ENCODE assay signal across 9 cellular contexts in the genomic region with DNA sequence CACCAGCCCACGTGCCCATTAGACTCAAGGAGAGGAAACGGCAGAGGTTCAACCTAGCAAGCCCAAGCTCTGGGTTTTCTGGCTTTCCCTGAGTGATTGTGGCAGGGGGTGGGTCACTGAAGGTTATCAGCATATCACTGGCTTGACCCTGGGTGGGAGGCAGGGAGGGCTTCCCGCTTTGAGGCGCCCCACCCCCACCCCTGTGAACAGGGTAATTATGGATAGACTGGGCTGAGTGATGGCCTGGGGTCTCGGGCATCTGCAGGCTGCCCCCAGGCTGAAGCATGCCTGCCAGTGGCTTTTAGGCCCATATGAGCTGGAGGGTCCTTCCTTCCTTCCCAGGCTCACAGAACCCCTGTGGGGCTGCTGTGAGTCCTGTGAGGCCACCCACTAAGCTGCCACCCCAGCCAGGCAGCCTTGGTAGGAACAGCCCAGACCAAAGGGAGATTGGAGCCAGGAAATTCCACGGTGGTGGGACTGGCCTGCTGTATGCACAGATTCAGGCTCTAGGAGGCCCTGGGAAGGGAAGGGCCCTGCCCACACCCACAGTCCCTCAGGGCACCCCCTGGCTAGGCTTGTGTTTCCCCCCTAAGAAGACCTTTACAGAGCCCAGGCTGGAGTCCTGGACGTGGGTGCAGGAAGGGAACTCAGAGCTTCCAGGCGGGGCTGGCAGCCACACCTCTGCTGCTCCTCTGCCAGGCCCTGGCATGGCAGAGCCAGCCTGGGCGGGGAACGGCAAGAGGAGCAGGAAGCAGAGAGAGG. TPM values are rescaled to one million over a fixed set of nuclear protein-coding genes. Genes with fewer than 3 reads are reported as not detected.
DNase-seq lines count a peak whose midpoint lies in the region; ATAC-seq and TF ChIP-seq lines count a peak whose summit lies in the region.
"Had no signal": no experiment of that assay in that cellular context is flagged by ENCODE, and none has a peak within 500 bp of the region (broad histone marks: within the 10 kb centered on the region; RNA-seq: fewer than 3 reads in every experiment).

No MANE protein-coding gene starts in this region.

- H3K4me1 Mint-ChIP-seq in GM23338, result no peaks in the 10 kb centered on the region
- H3K4me1 Mint-ChIP-seq: brain had no signal

- no peaks in the 10 kb centered on the region for H3K79me2 ChIP-seq in GM23338 (replicated peaks; ENCODE audit: insufficient read depth)

- no peak overlapping the region for H3K4me3 ChIP-seq in GM23338
- H3K4me3 ChIP-seq in SJCRH30, result no peak overlapping the region
- no peak overlapping the region for H3K4me3 ChIP-seq in gastroesophageal sphincter

- WGBS in gastroesophageal sphincter (ENCODE audit: low coverage in 1 of 2), 2 donors, result 51 to 75% methylated on average over 4 to 5 of the region's 10 CpGs

- DNase-seq in GM23338 (ENCODE audit: low spot score) (no peak), SJCRH30 (peak; percentile 62 to 65), renal cortical epithelial cell (ENCODE audit: low read depth) (peak; percentile 38), superior temporal gyrus (ENCODE audit: extremely low spot score) (no peak), DMS53 treated with DMSO at 0.1 percent for 48 hours (lab: John Stamatoyannopoulos, UW; ENCODE audit: unreplicated experiment) (no peak)

- no peak overlapping the region for H3K4me2 ChIP-seq in GM23338

- H3K4me1 ChIP-seq in GM23338 (ENCODE audit: insufficient read depth) (0 out of 2 replicates have a peak, but pooled peaks cover 7% of the 10 kb centered on the region), SJCRH30 (peaks cover 35% of the 10 kb centered on the region), gastroesophageal sphincter (peaks cover 0 to 15% (median 0%) of the 10 kb centered on the region in 3 donors)

- ATAC-seq in GM23338 (peak; percentile 43), gastroesophageal sphincter (peak; percentile 8), GM21367 (IDR thresholded peaks at IDR 0.05; ENCODE audit: unreplicated experiment) (no peak), GM21528 (IDR thresholded peaks at IDR 0.05; ENCODE audit: low FRiP score, unreplicated experiment) (no peak)

- peaks cover 11% of the 10 kb centered on the region for H3F3A ChIP-seq in GM23338 (replicated peaks; ENCODE audit: low read depth)

- no peak overlapping the region for H3K4me3 Mint-ChIP-seq in GM23338
- H3K4me3 Mint-ChIP-seq: brain had no signal

- H3K9me2 ChIP-seq in GM23338 (ENCODE audit: insufficient read depth), result peaks cover 20% of the 10 kb centered on the region

- H3K27ac ChIP-seq in GM23338 (ENCODE audit: low read depth) (no peak overlapping the region), SJCRH30 (peak overlapping the region; percentile 82), gastroesophageal sphincter (no peak overlapping the region)

- no peaks in the 10 kb centered on the region for H3K36me3 Mint-ChIP-seq in GM23338 (ENCODE audit: low read depth)
- H3K36me3 Mint-ChIP-seq: brain had no signal

- H3K9me3 ChIP-seq in SJCRH30 (replicated peaks) (no peaks in the 10 kb centered on the region), gastroesophageal sphincter (no peaks in the 10 kb centered on the region)

- peak overlapping the region; percentile 92 for H2AFZ ChIP-seq in GM23338

- H4K20me1 ChIP-seq in GM23338 (replicated peaks; ENCODE audit: insufficient read depth), result no peaks in the 10 kb centered on the region

- H3K9me3 Mint-ChIP-seq in GM23338, result no peaks in the 10 kb centered on the region
- H3K9me3 Mint-ChIP-seq: brain had no signal

- no peaks in the 10 kb centered on the region for H3K27me3 ChIP-seq in GM23338 (ENCODE audit: insufficient read depth)
- H3K27me3 ChIP-seq in SJCRH30, result no peaks in the 10 kb centered on the region
- H3K27me3 ChIP-seq in gastroesophageal sphincter, result no peaks in the 10 kb centered on the region

- no peak for TF ChIP-seq CTCF in GM23338 (conservative IDR thresholded peaks at IDR 0.05; ENCODE audit: low read depth in 2 of 2)
- TF ChIP-seq CTCF in gastroesophageal sphincter (IDR thresholded peaks at IDR 0.05), result no peak

- peaks cover 2% of the 10 kb centered on the region for H3K27me3 Mint-ChIP-seq in GM23338 (ENCODE audit: insufficient read depth, low read depth, poor library complexity)
- H3K27me3 Mint-ChIP-seq: brain had no signal

- TF ChIP-seq POLR2A in gastroesophageal sphincter (IDR thresholded peaks at IDR 0.05), result no peak

- H3K27ac Mint-ChIP-seq in GM23338, result no peak overlapping the region
- H3K27ac Mint-ChIP-seq: brain had no signal

- no peak for TF ChIP-seq EP300 in gastroesophageal sphincter (IDR thresholded peaks at IDR 0.05)

- H3K36me3 ChIP-seq in GM23338 (ENCODE audit: insufficient read depth) (no peaks in the 10 kb centered on the region; the same call in 1 of the 2 replicates), SJCRH30 (no peaks in the 10 kb centered on the region), gastroesophageal sphincter (no peaks in the 10 kb centered on the region)

TF ChIP-seq in GM23338, 12 proteins besides CTCF, POLR2A, EP300 and RAD21:
- TF ChIP-seq NANOG (IDR thresholded peaks at IDR 0.05; ENCODE audit: borderline replicate concordance), result no peak
- TF ChIP-seq EZH2 (IDR thresholded peaks at IDR 0.05; ENCODE audit: low read depth, unreplicated experiment), result no peak
- TF ChIP-seq EZH2phosphoT487 (IDR thresholded peaks at IDR 0.05; ENCODE audit: unreplicated experiment), result no peak
- TF ChIP-seq, protein P1, sequence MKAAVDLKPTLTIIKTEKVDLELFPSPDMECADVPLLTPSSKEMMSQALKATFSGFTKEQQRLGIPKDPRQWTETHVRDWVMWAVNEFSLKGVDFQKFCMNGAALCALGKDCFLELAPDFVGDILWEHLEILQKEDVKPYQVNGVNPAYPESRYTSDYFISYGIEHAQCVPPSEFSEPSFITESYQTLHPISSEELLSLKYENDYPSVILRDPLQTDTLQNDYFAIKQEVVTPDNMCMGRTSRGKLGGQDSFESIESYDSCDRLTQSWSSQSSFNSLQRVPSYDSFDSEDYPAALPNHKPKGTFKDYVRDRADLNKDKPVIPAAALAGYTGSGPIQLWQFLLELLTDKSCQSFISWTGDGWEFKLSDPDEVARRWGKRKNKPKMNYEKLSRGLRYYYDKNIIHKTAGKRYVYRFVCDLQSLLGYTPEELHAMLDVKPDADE (IDR thresholded peaks at IDR 0.05), result no peak
- TF ChIP-seq CREB1 (CRISPR knock-in tag; IDR thresholded peaks at IDR 0.05; ENCODE audit: low read depth), result no peak

RNA-seq across cellular contexts. Expression of gene GPRIN2, which starts 33.2 kb away (rescaled TPM):
- 24.4 and 28.5 TPM in 2 replicates for total RNA-seq in GM23338 (2014; rRNA removed; shearing (Covaris generic))
- 2.9 and 3.0 TPM in 2 replicates for polyA plus RNA-seq in GM23338 (2016; fragmentation: Nextera tagmentation; extraction: Ambion mirVana)
- not detected in 2 replicates for total RNA-seq in SJCRH30 (2014; rRNA removed; shearing (Covaris generic))
- total RNA-seq in gastroesophageal sphincter, result 1 to 10 TPM in 2 of 4 donors, not detected in 2; 1.2 to 1.6 TPM
- total RNA-seq in renal cortical epithelial cell, result 29.2 and 30.4 TPM in 2 replicates

RNA-seq across cellular contexts. Expression of gene SYT15, which starts 55.6 kb away (rescaled TPM):
- total RNA-seq in GM23338 (2014; rRNA removed; shearing (Covaris generic)), result 0.39 TPM in 1 of 2 replicates, not detected in the other
- 0.83 and 1.5 TPM in 2 replicates for polyA plus RNA-seq in GM23338 (2016; fragmentation: Nextera tagmentation; extraction: Ambion mirVana)
- total RNA-seq in SJCRH30 (2014; rRNA removed; shearing (Covaris generic)), result 0.08 TPM in 1 of 2 replicates, not detected in the other
- total RNA-seq in gastroesophageal sphincter (10 to 100 TPM in 2 of 4 donors, 1 to 10 TPM in 2; 1.9 to 11.2 (median 7.4) TPM), renal cortical epithelial cell (1.0 TPM in 1 of 2 replicates, not detected in the other)

RNA-seq across cellular contexts. Expression of gene NPY4R, which starts 57.5 kb away (rescaled TPM):
- not detected in 2 replicates for total RNA-seq in GM23338 (2014; rRNA removed; shearing (Covaris generic))
- not detected in 2 replicates for polyA plus RNA-seq in GM23338 (2016; fragmentation: Nextera tagmentation; extraction: Ambion mirVana)
- total RNA-seq in SJCRH30 (2014; rRNA removed; shearing (Covaris generic)), result not detected in 2 replicates
- total RNA-seq in gastroesophageal sphincter (not detected), renal cortical epithelial cell (1.9 TPM in 1 of 2 replicates, not detected in the other)

Comparison
In these comparisons a context has a peak if more than half of its experiments do, and no peak if none do; other contexts are left out.
1. ATAC-seq: peak in GM23338 (single experiment) and gastroesophageal sphincter (single experiment); none in GM21367 (single experiment) and GM21528 (single experiment).
2. DNase-seq: peak in SJCRH30 (2 of 2) and renal cortical epithelial cell (single experiment); none in GM23338 (single experiment), superior temporal gyrus (single experiment) and DMS53 treated with DMSO at 0.1 percent for 48 hours (single experiment).